Comparison of ENCODE assay signal across 15 cellular contexts in genomic region chr16:19573997-19574396, GRCh38. TPM values are rescaled to one million over a fixed set of nuclear protein-coding genes. Genes with fewer than 3 reads are reported as not detected.
DNase-seq lines count a peak whose midpoint lies in the region; ATAC-seq and TF ChIP-seq lines count a peak whose summit lies in the region.
"Had no signal": no experiment of that assay in that cellular context is flagged by ENCODE, and none has a peak within 500 bp of the region (broad histone marks: within the 10 kb centered on the region; RNA-seq: fewer than 3 reads in every experiment).

No MANE protein-coding gene starts in this region.

- no peaks in the 10 kb centered on the region for H4K20me1 ChIP-seq in H9 (ENCODE audit: control insufficient read depth, insufficient read depth, insufficient read length)

- no peak overlapping the region for H3K14ac ChIP-seq in H9 (ENCODE audit: insufficient read depth, low read length)

- H2AK5ac ChIP-seq in H9 (ENCODE audit: insufficient read length, low read length) = no peak overlapping the region

- H3K36me3 Mint-ChIP-seq in H9 (ENCODE audit: insufficient read depth in 1 of 3, low read depth in 3 of 3) (peaks cover 41 to 67% (median 62%) of the 10 kb centered on the region in 3 experiments), nephron progenitor cell (ENCODE audit: low read depth) (peaks cover 66% of the 10 kb centered on the region)
- peaks cover 46% of the 10 kb centered on the region for H3K36me3 Mint-ChIP-seq in activated T-cell treated with anti-CD3 and anti-CD28 coated beads, Interleukin-2, amount 50 U/mL, for 4 hours (ENCODE audit: insufficient read depth)

- H3K79me1 ChIP-seq in H9 (ENCODE audit: insufficient read depth, low read depth, low read length, poor library complexity, severe bottlenecking) = no peaks in the 10 kb centered on the region

- no peak overlapping the region for H3K4ac ChIP-seq in H9 (ENCODE audit: low read depth, low read length)

- no peak overlapping the region for H3K18ac ChIP-seq in H9 (ENCODE audit: insufficient read length, low read depth, low read length)

- H4K8ac ChIP-seq in H9 (replicated peaks; ENCODE audit: insufficient read length, low read depth, low read length) = no peak overlapping the region

- no peak overlapping the region for H3K9ac ChIP-seq in H9 (ENCODE audit: extremely low read depth, insufficient read length, low read length)
- H3K9ac ChIP-seq: BLaER1 treated with 17β-estradiol and CSF1 and Interleukin-3, amounts not matched to agents 10 nM and 100 nM had no signal

- H3K9me3 Mint-ChIP-seq in H9 = 0 out of 5 replicates have a peak, but pooled peaks cover 0 to 2% of the 10 kb centered on the region in 2 experiments
- H3K9me3 Mint-ChIP-seq in nephron progenitor cell = peaks cover 4% of the 10 kb centered on the region
- H3K9me3 Mint-ChIP-seq in activated T-cell treated with anti-CD3 and anti-CD28 coated beads, Interleukin-2, amount 50 U/mL, for 4 hours = no peaks in the 10 kb centered on the region
- H3K9me3 Mint-ChIP-seq: CD8-positive, alpha-beta T cell had no signal

- no CpG with 5 or more reads among the region's 9 CpGs for WGBS in H9 (ENCODE audit: extremely low coverage, insufficient read length, low lambda C conversion rate)

- 0 out of 4 replicates have a peak, but pooled peaks cover 0 to 2% of the 10 kb centered on the region in 2 experiments for H3K4me1 Mint-ChIP-seq in H9
- H3K4me1 Mint-ChIP-seq in nephron progenitor cell = no peaks in the 10 kb centered on the region
- H3K4me1 Mint-ChIP-seq in activated T-cell treated with anti-CD3 and anti-CD28 coated beads, Interleukin-2, amount 50 U/mL, for 4 hours (ENCODE audit: low read depth) = no peaks in the 10 kb centered on the region
- H3K4me1 Mint-ChIP-seq: B cell had no signal

- no peaks in the 10 kb centered on the region for H3K27me3 ChIP-seq in H9 (ENCODE audit: insufficient read depth, low read length)
- H3K27me3 ChIP-seq: BLaER1 treated with 17β-estradiol and CSF1 and Interleukin-3, amounts not matched to agents 10 nM and 100 nM had no signal

- TF ChIP-seq CTCF in H9 (conservative IDR thresholded peaks at IDR 0.05) = no peak
- TF ChIP-seq CTCF in nephron progenitor cell (IDR thresholded peaks at IDR 0.05) = no peak

- H4K91ac ChIP-seq in H9 (ENCODE audit: insufficient read length, low read depth, low read length) = no peak overlapping the region

- DNase-seq in H9 (no peak), nephron progenitor cell (no peak)
- DNase-seq in activated T-cell treated with anti-CD3 and anti-CD28 coated beads, Interleukin-2, amount 50 U/mL, for 4 hours = no peak
- DNase-seq: Calu3; CD8-positive, alpha-beta T cell; DMS53; DND-41; EL; HCEC 1CT had no signal

- H3K56ac ChIP-seq in H9 (ENCODE audit: insufficient read length, low read depth, low read length) = no peak overlapping the region

- H2BK5ac ChIP-seq in H9 (ENCODE audit: insufficient read length, low read length) = no peak overlapping the region

- no peak overlapping the region for H4K5ac ChIP-seq in H9 (ENCODE audit: insufficient read length, low read depth, low read length)

- H2BK15ac ChIP-seq in H9 (ENCODE audit: low read depth, low read length) = no peak overlapping the region

- H2BK12ac ChIP-seq in H9 (ENCODE audit: insufficient read length, low read depth, low read length) = no peak overlapping the region

- H3K27ac Mint-ChIP-seq in H9 = 0 out of 7 replicates have a peak overlapping the region, but pooled peaks of 2 of the 3 experiments have one; percentile 23 to 42
- peak overlapping the region; percentile 64 for H3K27ac Mint-ChIP-seq in nephron progenitor cell
- H3K27ac Mint-ChIP-seq: B cell; CD8-positive, alpha-beta T cell had no signal

- no peak overlapping the region for H3K27ac ChIP-seq in H9 (ENCODE audit: insufficient read length, low read depth, low read length)
- H3K27ac ChIP-seq in cingulate gyrus (ENCODE audit: low read depth, low read length) = peak overlapping the region; percentile 4
- H3K27ac ChIP-seq: BLaER1 treated with 17β-estradiol and CSF1 and Interleukin-3, amounts not matched to agents 10 nM and 100 nM had no signal

- H2BK120ac ChIP-seq in H9 (ENCODE audit: low read depth, low read length, poor library complexity, severe bottlenecking) = no peak overlapping the region

- no peak overlapping the region for H3K23ac ChIP-seq in H9 (ENCODE audit: insufficient read length, low read depth, low read length)

- H3K79me2 ChIP-seq in H9 (ENCODE audit: insufficient read depth, low read length) = no peaks in the 10 kb centered on the region

- no peak overlapping the region for H2BK20ac ChIP-seq in H9 (ENCODE audit: low read depth, low read length, poor library complexity, severe bottlenecking)

- H3K27me3 Mint-ChIP-seq in H9 (ENCODE audit: low read depth) = no peaks in the 10 kb centered on the region
- no peaks in the 10 kb centered on the region for H3K27me3 Mint-ChIP-seq in nephron progenitor cell (ENCODE audit: low read depth, poor library complexity)
- H3K27me3 Mint-ChIP-seq in activated T-cell treated with anti-CD3 and anti-CD28 coated beads, Interleukin-2, amount 50 U/mL, for 4 hours (ENCODE audit: low read depth) = no peaks in the 10 kb centered on the region
- H3K27me3 Mint-ChIP-seq: B cell had no signal

- H3K9me3 ChIP-seq in H9 (ENCODE audit: control insufficient read depth, low read depth, low read length) = no peaks in the 10 kb centered on the region
- H3K9me3 ChIP-seq: BLaER1 treated with 17β-estradiol and CSF1 and Interleukin-3, amounts not matched to agents 10 nM and 100 nM had no signal

- H3K4me3 Mint-ChIP-seq in H9 = no peak overlapping the region
- H3K4me3 Mint-ChIP-seq in nephron progenitor cell = no peak overlapping the region
- H3K4me3 Mint-ChIP-seq in activated T-cell treated with anti-CD3 and anti-CD28 coated beads, Interleukin-2, amount 50 U/mL, for 4 hours = no peak overlapping the region
- H3K4me3 Mint-ChIP-seq: B cell; CD8-positive, alpha-beta T cell had no signal

- no peak for ATAC-seq in activated T-cell treated with anti-CD3 and anti-CD28 coated beads, Interleukin-2, amount 50 U/mL, for 4 hours
- no peak for ATAC-seq in GM19455 (IDR thresholded peaks at IDR 0.05; ENCODE audit: unreplicated experiment)
- no peak for ATAC-seq in activated CD4-positive, CD25-positive, alpha-beta regulatory T cell treated with anti-CD3 and anti-CD28 coated beads, Interleukin-2, amount 50 U/mL, for 24 hours
- ATAC-seq: CD8-positive, alpha-beta T cell; GM12878 had no signal

- no peak overlapping the region for H3K4me2 ChIP-seq in H9 (ENCODE audit: insufficient read depth, insufficient read length, low read length)
- H3K4me2 ChIP-seq: BLaER1 treated with 17β-estradiol and CSF1 and Interleukin-3, amounts not matched to agents 10 nM and 100 nM had no signal

- H3K4me1 ChIP-seq in H9 (ENCODE audit: insufficient read depth, low read length) = no peaks in the 10 kb centered on the region
- H3K4me1 ChIP-seq: BLaER1 treated with 17β-estradiol and CSF1 and Interleukin-3, amounts not matched to agents 10 nM and 100 nM had no signal

- H3T11ph ChIP-seq in H9 (ENCODE audit: low read length) = no peak overlapping the region

- no peak overlapping the region for H2AFZ ChIP-seq in H9 (ENCODE audit: low read length)

- H3K23me2 ChIP-seq in H9 (ENCODE audit: insufficient read length, low read depth, low read length, poor library complexity, severe bottlenecking) = no peaks in the 10 kb centered on the region

RNA-seq across cellular contexts. Expression of gene VPS35L, which starts 18.5 kb away (rescaled TPM):
- 58.4 and 59.2 TPM in 2 replicates for total RNA-seq in H9 (2021)
- 10 to 100 TPM; 29.9 to 34.5 (median 30.9) TPM for total RNA-seq in activated T-cell treated with anti-CD3 and anti-CD28 coated beads, Interleukin-2, amount 50 U/mL, for 4 hours

RNA-seq across cellular contexts. Expression of gene CCP110, which starts 50.3 kb away (rescaled TPM):
- 17.8 and 21.6 TPM in 2 replicates for total RNA-seq in H9 (2021)
- 10 to 100 TPM; 14.1 to 17.4 (median 15.3) TPM for total RNA-seq in activated T-cell treated with anti-CD3 and anti-CD28 coated beads, Interleukin-2, amount 50 U/mL, for 4 hours

RNA-seq across cellular contexts. Expression of gene GDE1, which starts 52.1 kb away (rescaled TPM):
- total RNA-seq in H9 (2021) = 47.7 and 48.6 TPM in 2 replicates
- 10 to 100 TPM; 26.1 to 28.1 (median 26.2) TPM for total RNA-seq in activated T-cell treated with anti-CD3 and anti-CD28 coated beads, Interleukin-2, amount 50 U/mL, for 4 hours
